In the genomic region with DNA sequence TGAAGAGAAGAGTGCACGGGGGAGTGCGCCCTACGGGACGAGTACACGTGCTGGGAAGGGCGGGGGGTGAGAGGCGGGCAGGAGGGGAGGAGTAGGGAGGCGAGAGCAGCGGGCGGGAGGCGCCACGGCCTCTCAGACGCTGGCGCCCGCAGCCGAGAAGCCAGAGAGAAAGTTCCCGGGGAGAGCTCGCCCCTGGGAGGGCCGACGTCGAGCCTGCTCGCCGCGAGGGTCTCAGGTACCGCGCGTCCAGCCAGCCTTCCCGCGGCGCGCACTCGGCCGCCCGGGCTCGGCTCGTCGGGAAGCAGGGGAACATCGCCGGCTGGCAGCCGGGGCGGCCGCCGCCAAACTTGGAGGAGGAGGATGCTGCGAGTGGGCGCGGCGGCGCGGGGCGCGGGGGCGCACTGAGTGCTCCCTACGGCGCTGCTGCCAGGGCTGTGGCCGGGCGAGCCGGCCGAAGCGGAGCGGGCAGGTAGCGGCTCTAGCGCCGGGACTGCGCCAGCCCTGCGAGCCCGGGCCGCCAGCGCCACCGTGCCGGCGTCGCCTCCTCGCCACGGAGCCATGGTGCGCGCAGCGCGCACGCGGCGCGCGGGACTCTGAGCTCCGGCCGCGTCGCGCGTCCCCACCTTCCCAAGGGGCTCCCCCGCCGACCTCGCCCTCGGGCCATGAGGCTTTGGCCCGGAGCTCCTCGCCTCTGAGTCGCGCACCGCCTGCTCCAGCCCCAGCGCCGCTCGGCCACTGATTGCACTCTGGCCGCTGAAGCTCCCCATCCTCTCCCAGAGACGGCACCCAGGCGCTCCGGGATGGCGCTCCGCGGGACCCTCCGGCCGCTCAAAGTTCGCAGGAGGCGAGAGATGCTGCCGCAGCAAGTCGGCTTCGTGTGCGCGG, we compare ENCODE assay signal across 9 cellular contexts. TPM values are rescaled to one million over a fixed set of nuclear protein-coding genes. Genes with fewer than 3 reads are reported as not detected.
A peak's percentile ranks its signal among the peaks of the same experiment; 100 is the strongest.
DNase-seq lines count a peak whose midpoint lies in the region; ATAC-seq and TF ChIP-seq lines count a peak whose summit lies in the region.
"Had no signal": no experiment of that assay in that cellular context is flagged by ENCODE, and none has a peak within 500 bp of the region (broad histone marks: within the 10 kb centered on the region; RNA-seq: fewer than 3 reads in every experiment).

A gene with protein sequence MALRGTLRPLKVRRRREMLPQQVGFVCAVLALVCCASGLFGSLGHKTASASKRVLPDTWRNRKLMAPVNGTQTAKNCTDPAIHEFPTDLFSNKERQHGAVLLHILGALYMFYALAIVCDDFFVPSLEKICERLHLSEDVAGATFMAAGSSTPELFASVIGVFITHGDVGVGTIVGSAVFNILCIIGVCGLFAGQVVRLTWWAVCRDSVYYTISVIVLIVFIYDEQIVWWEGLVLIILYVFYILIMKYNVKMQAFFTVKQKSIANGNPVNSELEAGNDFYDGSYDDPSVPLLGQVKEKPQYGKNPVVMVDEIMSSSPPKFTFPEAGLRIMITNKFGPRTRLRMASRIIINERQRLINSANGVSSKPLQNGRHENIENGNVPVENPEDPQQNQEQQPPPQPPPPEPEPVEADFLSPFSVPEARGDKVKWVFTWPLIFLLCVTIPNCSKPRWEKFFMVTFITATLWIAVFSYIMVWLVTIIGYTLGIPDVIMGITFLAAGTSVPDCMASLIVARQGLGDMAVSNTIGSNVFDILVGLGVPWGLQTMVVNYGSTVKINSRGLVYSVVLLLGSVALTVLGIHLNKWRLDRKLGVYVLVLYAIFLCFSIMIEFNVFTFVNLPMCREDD (plus strand): TSS at position 135 of the 885 bp plus-strand sequence. CDS start 666 bp downstream, at position 801.

- TF ChIP-seq CTCF in nephron (IDR thresholded peaks at IDR 0.05; ENCODE audit: unreplicated experiment in 3 of 3) = no peak
- no peak for TF ChIP-seq CTCF in PC-9 (conservative IDR thresholded peaks at IDR 0.05)

- no peaks in the 10 kb centered on the region for H3K36me3 ChIP-seq in HUES48 (ENCODE audit: control insufficient read depth, insufficient read depth, low read length)
- no peaks in the 10 kb centered on the region for H3K36me3 ChIP-seq in PC-9 (ENCODE audit: low read depth)

- H3K27ac ChIP-seq in HUES48 (ENCODE audit: low read depth, low read length) = no peak within 1 kb of the TSS
- H3K27ac ChIP-seq in PC-9 = no peak within 1 kb of the TSS

- peak; percentile 67 for DNase-seq in AG20443 (ENCODE audit: low spot score)
- peak; percentile 23 for DNase-seq in dermis blood vessel endothelial cell
- DNase-seq in GM19238 (ENCODE audit: insufficient read length, low spot score) = no peak
- DNase-seq in PC-9 = no peak
- DNase-seq in NCI-H1436 treated with DMSO at 0.1 percent for 48 hours (lab: John Stamatoyannopoulos, UW) = no peak

- intact Hi-C loops in PC-9 (cut with micrococcal nuclease; ENCODE audit: unreplicated experiment) = no loop called here

- H3K9me2 ChIP-seq in PC-9 (ENCODE audit: insufficient read depth) = no peaks in the 10 kb centered on the region

- no peaks in the 10 kb centered on the region for H3K36me3 Mint-ChIP-seq in nephron (ENCODE audit: low read depth)

- peaks cover 8% of the 10 kb centered on the region for H3K4me1 Mint-ChIP-seq in nephron

- H3K4me1 ChIP-seq in HUES48 (ENCODE audit: control insufficient read depth, insufficient read depth, low read length) = 0 out of 2 replicates have a peak, but pooled peaks cover 8% of the 10 kb centered on the region
- no peaks in the 10 kb centered on the region for H3K4me1 ChIP-seq in PC-9 (replicated peaks; ENCODE audit: insufficient read depth)

- H2AFZ ChIP-seq in PC-9 = no peak within 1 kb of the TSS

- no peak for ATAC-seq in HG02973 (IDR thresholded peaks at IDR 0.05; ENCODE audit: unreplicated experiment)

- no TSS peak for BruUV-seq in PC-9 (replicated peaks; lab: Mats Ljungman, UMichigan)

- H4K20me1 ChIP-seq in PC-9 (ENCODE audit: insufficient read depth) = no peaks in the 10 kb centered on the region

- H3K9me3 ChIP-seq in HUES48 (ENCODE audit: control insufficient read depth, insufficient read depth, low read length) (no peaks in the 10 kb centered on the region), PC-9 (ENCODE audit: insufficient read depth, low read depth) (peaks cover 10% of the 10 kb centered on the region)

- no peak within 1 kb of the TSS for H3K27ac Mint-ChIP-seq in nephron

- H3F3A ChIP-seq in PC-9 (ENCODE audit: insufficient read depth, low read depth) = no peaks in the 10 kb centered on the region

- POLR2A ChIA-PET in PC-9 (lab: Charles Lee; ENCODE audit: unreplicated experiment) = no interaction called here

- no peaks in the 10 kb centered on the region for H3K9me3 Mint-ChIP-seq in nephron

- peaks cover 96% of the 10 kb centered on the region for H3K27me3 Mint-ChIP-seq in nephron (ENCODE audit: low read depth)

- no peaks in the 10 kb centered on the region for H3K79me2 ChIP-seq in PC-9 (ENCODE audit: low read depth)

- H3K4me3 Mint-ChIP-seq in nephron = peak within 1 kb of the TSS; percentile 73 to 76 (median 76)

- H3K27me3 ChIP-seq in HUES48 (ENCODE audit: control insufficient read depth, insufficient read depth, low read length) (peaks cover 77% of the 10 kb centered on the region), PC-9 (ENCODE audit: insufficient read depth, low read depth) (no peaks in the 10 kb centered on the region)

- H3K9ac ChIP-seq in HUES48 (ENCODE audit: low read depth, low read length) = no peak within 1 kb of the TSS

- CTCF ChIA-PET in PC-9 (lab: Charles Lee) = no interaction called here

- H3K4me2 ChIP-seq in PC-9 = no peak within 1 kb of the TSS

- H3K4me3 ChIP-seq in HUES48 (ENCODE audit: low read depth, low read length) = peak within 1 kb of the TSS; percentile 52
- H3K4me3 ChIP-seq in PC-9 = no peak within 1 kb of the TSS

RNA-seq across cellular contexts. Expression of the gene that starts here (rescaled TPM):
- total RNA-seq in dermis blood vessel endothelial cell (under 0.01 and 0.14 TPM in 2 replicates), PC-9 (2021) (not detected in 2 replicates)
- total RNA-seq: activated CD8-positive, alpha-beta memory T cell treated with anti-CD3 and anti-CD28 coated beads for 36 hours had no signal

Comparison
In these comparisons a context has a peak if more than half of its experiments do, and no peak if none do; other contexts are left out.
1. Peak in DNase-seq in dermis blood vessel endothelial cell; RNA of the gene not detected or under 1 TPM.